Comparison of ENCODE assay signal across 1 cellular context in the genomic region with DNA sequence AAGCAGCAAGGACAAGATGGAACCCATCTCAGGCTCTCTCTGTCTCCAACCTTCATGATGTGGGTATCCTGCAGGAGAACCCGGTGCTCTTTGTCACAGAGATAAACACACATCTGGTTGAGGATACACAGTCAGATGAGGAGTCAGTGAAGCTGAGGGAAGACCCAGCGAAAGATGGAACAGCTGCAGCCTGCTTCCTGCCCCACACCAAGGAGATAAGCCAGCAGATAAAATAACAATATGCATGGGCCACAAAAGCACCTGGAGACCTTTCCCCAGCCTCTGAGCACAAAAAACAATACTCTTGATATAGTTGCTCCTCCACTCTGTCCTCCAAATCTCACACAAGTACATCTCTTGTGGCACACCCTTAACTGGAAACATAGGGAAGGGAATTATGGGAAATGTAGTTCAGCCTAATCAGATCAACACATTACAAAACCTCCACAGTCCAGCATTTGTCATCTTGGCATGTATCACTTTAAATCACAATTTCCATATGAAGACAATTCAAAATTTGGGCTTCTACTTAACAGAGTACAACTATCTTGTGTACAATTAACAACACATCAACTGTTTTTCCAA.
TF ChIP-seq lines count a peak whose summit lies in the region.

No MANE protein-coding gene starts in this region.

TF ChIP-seq in H1, 55 proteins besides CTCF, POLR2A, EP300 and RAD21:
- no peak for TF ChIP-seq CBX8 (IDR thresholded peaks at IDR 0.05; ENCODE audit: borderline replicate concordance, low read depth, low read length)
- TF ChIP-seq SIX5 (IDR thresholded peaks at IDR 0.05; ENCODE audit: low read depth, low read length), result peak; percentile 39
